Comparison of ENCODE assay signal across 13 cellular contexts in the genomic region with DNA sequence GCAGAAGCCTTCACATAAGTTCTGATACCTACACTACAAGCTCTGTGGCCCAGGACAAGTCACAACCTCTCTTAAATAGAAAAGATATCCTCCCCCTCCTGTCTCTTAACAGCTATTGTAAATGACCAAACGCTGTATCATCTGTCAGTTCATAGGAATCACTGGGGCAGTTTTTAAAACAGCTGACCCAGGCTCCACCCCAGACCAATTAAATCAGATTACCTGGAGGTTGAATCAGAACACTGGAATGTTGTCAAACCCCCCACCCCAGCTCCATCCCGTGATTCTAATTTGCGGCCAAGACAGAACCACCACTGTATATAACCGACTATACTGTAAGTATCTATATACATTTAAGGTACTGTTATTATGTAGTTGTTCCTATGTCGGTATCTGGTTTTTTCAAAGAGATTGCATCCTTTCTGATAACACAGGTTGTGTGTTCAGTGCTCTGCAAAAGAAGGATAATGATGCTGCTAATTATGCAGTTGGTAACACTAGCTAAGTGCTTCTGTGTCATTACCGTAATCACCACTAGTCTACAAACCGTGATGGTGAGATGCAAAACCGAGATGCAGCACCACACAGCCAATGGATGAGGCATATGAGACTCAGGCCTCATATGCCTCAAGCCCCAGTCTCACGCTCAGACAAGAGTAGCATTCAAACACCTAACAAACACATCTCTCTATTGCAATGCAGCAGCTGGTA. TPM values are rescaled to one million over a fixed set of nuclear protein-coding genes. Genes with fewer than 3 reads are reported as not detected.
DNase-seq lines count a peak whose midpoint lies in the region; ATAC-seq, FAIRE-seq and TF ChIP-seq lines count a peak whose summit lies in the region.
"Had no signal": no experiment of that assay in that cellular context is flagged by ENCODE, and none has a peak within 500 bp of the region (broad histone marks: within the 10 kb centered on the region; RNA-seq: fewer than 3 reads in every experiment).

No MANE protein-coding gene starts in this region.

- H2AFZ ChIP-seq in PC-9 (no peak overlapping the region), hepatocyte (no peak overlapping the region), smooth muscle cell (ENCODE audit: low read depth) (no peak overlapping the region)

- H4K20me1 ChIP-seq in PC-9 (ENCODE audit: insufficient read depth) (peaks cover 56% of the 10 kb centered on the region), hepatocyte (ENCODE audit: insufficient read depth, poor library complexity, severe bottlenecking) (peaks cover 6% of the 10 kb centered on the region), smooth muscle cell (ENCODE audit: low read depth) (peaks cover 12% of the 10 kb centered on the region)

- no peaks in the 10 kb centered on the region for H3K4me1 Mint-ChIP-seq in naive thymus-derived CD4-positive, alpha-beta T cell
- H3K4me1 Mint-ChIP-seq in CD4-positive, alpha-beta memory T cell = no peaks in the 10 kb centered on the region

- POLR2A ChIA-PET in PC-9 (lab: Charles Lee; ENCODE audit: unreplicated experiment) = interaction anchor here (0.6 to 0.9 kb wide), 5 partner anchors 17 to 551 kb away, joined by 3 to 7 read pairs (median 3); no protein-coding TSS in a partner anchor
- POLR2A ChIA-PET in naive thymus-derived CD4-positive, alpha-beta T cell (lab: Charles Lee) = no interaction called here
- POLR2A ChIA-PET in CD4-positive, alpha-beta memory T cell (lab: Charles Lee; ENCODE audit: partially characterized antibody) = no interaction called here

- H3K27ac Mint-ChIP-seq in naive thymus-derived CD4-positive, alpha-beta T cell = no peak overlapping the region
- H3K27ac Mint-ChIP-seq in CD4-positive, alpha-beta memory T cell = no peak overlapping the region
- H3K27ac Mint-ChIP-seq: activated CD8-positive, alpha-beta T cell treated with anti-CD3 and anti-CD28 coated beads, Interleukin-2, amount 10 ng/mL, durations not matched to agents 7 days and 5 days had no signal

- H3F3A ChIP-seq in PC-9 (ENCODE audit: insufficient read depth, low read depth) (peaks cover 51% of the 10 kb centered on the region), smooth muscle cell (ENCODE audit: low read depth) (peaks cover 24% of the 10 kb centered on the region)

- TF ChIP-seq CTCF in PC-9 (conservative IDR thresholded peaks at IDR 0.05) = peak; percentile 62
- TF ChIP-seq CTCF in hepatocyte (IDR thresholded peaks at IDR 0.05; ENCODE audit: poor library complexity) = no peak
- TF ChIP-seq CTCF in smooth muscle cell (IDR thresholded peaks at IDR 0.05; ENCODE audit: borderline replicate concordance, insufficient read depth, poor library complexity, severe bottlenecking) = peak; percentile 21

- H3K79me2 ChIP-seq in PC-9 (ENCODE audit: low read depth) (peaks cover 94% of the 10 kb centered on the region), hepatocyte (peaks cover 96% of the 10 kb centered on the region), smooth muscle cell (ENCODE audit: low read depth) (peaks cover 78% of the 10 kb centered on the region)

- H3K9me2 ChIP-seq in PC-9 (ENCODE audit: insufficient read depth) (no peaks in the 10 kb centered on the region), hepatocyte (replicated peaks; ENCODE audit: insufficient read depth) (no peaks in the 10 kb centered on the region)

- H3K27me3 ChIP-seq in PC-9 (ENCODE audit: insufficient read depth, low read depth) = no peaks in the 10 kb centered on the region
- H3K27me3 ChIP-seq in hepatocyte = no peaks in the 10 kb centered on the region
- no peaks in the 10 kb centered on the region for H3K27me3 ChIP-seq in smooth muscle cell (ENCODE audit: low read depth)
- no peaks in the 10 kb centered on the region for H3K27me3 ChIP-seq in naive thymus-derived CD4-positive, alpha-beta T cell (ENCODE audit: control insufficient read depth in 2 of 2, insufficient read depth in 2 of 2, low read length in 2 of 2)
- no peaks in the 10 kb centered on the region for H3K27me3 ChIP-seq in CD4-positive, alpha-beta memory T cell (ENCODE audit: insufficient read depth, low read length)
- H3K27me3 ChIP-seq: testis had no signal

- no peak for ATAC-seq in naive thymus-derived CD4-positive, alpha-beta T cell
- ATAC-seq: activated CD8-positive, alpha-beta T cell treated with anti-CD3 and anti-CD28 coated beads, Interleukin-2, amount 10 ng/mL, durations not matched to agents 7 days and 5 days had no signal

- CTCF ChIA-PET in PC-9 (lab: Charles Lee) = no interaction called here
- CTCF ChIA-PET in naive thymus-derived CD4-positive, alpha-beta T cell (lab: Charles Lee) = no interaction called here
- CTCF ChIA-PET in CD4-positive, alpha-beta memory T cell (lab: Charles Lee; ENCODE audit: partially characterized antibody) = no interaction called here

- H3K4me1 ChIP-seq in PC-9 (replicated peaks; ENCODE audit: insufficient read depth) (peaks cover 84% of the 10 kb centered on the region), hepatocyte (ENCODE audit: insufficient read depth) (peaks cover 53% of the 10 kb centered on the region), smooth muscle cell (ENCODE audit: low read depth) (peaks cover 46% of the 10 kb centered on the region)
- H3K4me1 ChIP-seq in naive thymus-derived CD4-positive, alpha-beta T cell (ENCODE audit: control insufficient read depth in 2 of 2, insufficient read depth in 2 of 2, low read length in 2 of 2) = no peaks in the 10 kb centered on the region
- H3K4me1 ChIP-seq in CD4-positive, alpha-beta memory T cell (ENCODE audit: insufficient read depth, low read length) = no peaks in the 10 kb centered on the region

- H3K9ac ChIP-seq in smooth muscle cell (ENCODE audit: low read depth) = no peak overlapping the region

- H3K36me3 Mint-ChIP-seq in naive thymus-derived CD4-positive, alpha-beta T cell = peaks cover 0 to 5% (median 0%) of the 10 kb centered on the region in 5 donors
- H3K36me3 Mint-ChIP-seq in CD4-positive, alpha-beta memory T cell = no peaks in the 10 kb centered on the region

- H3K4me2 ChIP-seq in PC-9 (peak overlapping the region; percentile 55), hepatocyte (peak overlapping the region; percentile 91), smooth muscle cell (peak overlapping the region; percentile 98)

- FAIRE-seq in GM12892 (lab: Jason Lieb, UNC) = no peak
- FAIRE-seq: frontal cortex had no signal

- intact Hi-C loops in PC-9 (cut with micrococcal nuclease; ENCODE audit: unreplicated experiment) = loop anchor here (1.0 to 5.0 kb wide), 6 partner anchors 42 to 284 kb away; no protein-coding TSS in a partner anchor
- intact Hi-C loops in naive thymus-derived CD4-positive, alpha-beta T cell (cut with micrococcal nuclease) = no loop called here
- intact Hi-C loops in CD4-positive, alpha-beta memory T cell (cut with micrococcal nuclease) = no loop called here

- H3K9me3 Mint-ChIP-seq in naive thymus-derived CD4-positive, alpha-beta T cell = peaks cover 0 to 10% (median 0%) of the 10 kb centered on the region in 11 donors
- peaks cover 0 to 4% (median 0%) of the 10 kb centered on the region in 8 donors for H3K9me3 Mint-ChIP-seq in CD4-positive, alpha-beta memory T cell

- H3K4me3 Mint-ChIP-seq in naive thymus-derived CD4-positive, alpha-beta T cell = no peak overlapping the region
- no peak overlapping the region for H3K4me3 Mint-ChIP-seq in CD4-positive, alpha-beta memory T cell
- H3K4me3 Mint-ChIP-seq: activated CD8-positive, alpha-beta T cell treated with anti-CD3 and anti-CD28 coated beads, Interleukin-2, amount 10 ng/mL, durations not matched to agents 7 days and 5 days had no signal

- H3K27ac ChIP-seq in PC-9 (peak overlapping the region; percentile 52), hepatocyte (peak overlapping the region; percentile 80), smooth muscle cell (ENCODE audit: low read depth) (peak overlapping the region; percentile 95)
- no peak overlapping the region for H3K27ac ChIP-seq in naive thymus-derived CD4-positive, alpha-beta T cell (ENCODE audit: low read depth, low read length)
- no peak overlapping the region for H3K27ac ChIP-seq in CD4-positive, alpha-beta memory T cell (ENCODE audit: low read depth, low read length)
- H3K27ac ChIP-seq: testis had no signal

- H3K36me3 ChIP-seq in PC-9 (ENCODE audit: low read depth) (peaks cover 11% of the 10 kb centered on the region), hepatocyte (replicated peaks; ENCODE audit: insufficient read depth, low read depth) (no peaks in the 10 kb centered on the region), smooth muscle cell (ENCODE audit: low read depth) (peaks cover 6% of the 10 kb centered on the region)
- H3K36me3 ChIP-seq in naive thymus-derived CD4-positive, alpha-beta T cell (ENCODE audit: control insufficient read depth in 2 of 3, insufficient read depth in 3 of 3, low read length in 3 of 3) = no peaks in the 10 kb centered on the region
- H3K36me3 ChIP-seq in CD4-positive, alpha-beta memory T cell (ENCODE audit: insufficient read depth, low read length) = no peaks in the 10 kb centered on the region

- H3K4me3 ChIP-seq in PC-9 (no peak overlapping the region), hepatocyte (no peak overlapping the region), smooth muscle cell (no peak overlapping the region)
- no peak overlapping the region for H3K4me3 ChIP-seq in naive thymus-derived CD4-positive, alpha-beta T cell (ENCODE audit: low read length)
- H3K4me3 ChIP-seq in CD4-positive, alpha-beta memory T cell (ENCODE audit: low read length in 2 of 2) = no peak overlapping the region
- H3K4me3 ChIP-seq: testis had no signal

- peaks cover 6 to 14% (median 9%) of the 10 kb centered on the region in 5 donors for H3K27me3 Mint-ChIP-seq in naive thymus-derived CD4-positive, alpha-beta T cell
- H3K27me3 Mint-ChIP-seq in CD4-positive, alpha-beta memory T cell = peaks cover 0 to 5% of the 10 kb centered on the region in 2 donors

- 38% methylated on average over 9 of the region's 9 CpGs for WGBS in hepatocyte (ENCODE audit: low lambda C conversion rate, missing lambda C conversion rate)
- WGBS in smooth muscle cell (ENCODE audit: low lambda C conversion rate) = 36% methylated on average over 9 of the region's 9 CpGs

- DNase-seq in DMS53 (lab: John Stamatoyannopoulos, UW) (peak; percentile 18), DMS53 treated with DMSO at 0.1 percent for 48 hours (lab: John Stamatoyannopoulos, UW; ENCODE audit: unreplicated experiment) (no peak), PC-9 (peak; percentile 76 to 89), hepatocyte (ENCODE audit: low spot score) (peak; percentile 67), smooth muscle cell (lab: John Stamatoyannopoulos, UW; ENCODE audit: unreplicated experiment) (no peak), GM12892 (ENCODE audit: insufficient read length) (no peak)
- no peak for DNase-seq in naive thymus-derived CD4-positive, alpha-beta T cell
- DNase-seq in CD4-positive, alpha-beta memory T cell = no peak
- DNase-seq: activated CD8-positive, alpha-beta T cell treated with anti-CD3 and anti-CD28 coated beads, Interleukin-2, amount 10 ng/mL, durations not matched to agents 7 days and 5 days; central memory CD4-positive, alpha-beta T cell; NCI-H1092 treated with DMSO at 0.1 percent for 48 hours; testis had no signal

- H3K9me3 ChIP-seq in PC-9 (ENCODE audit: insufficient read depth, low read depth) (peaks cover 4% of the 10 kb centered on the region; the same call in 1 of the 2 replicates), hepatocyte (ENCODE audit: low read depth) (no peaks in the 10 kb centered on the region), smooth muscle cell (replicated peaks; ENCODE audit: low read depth) (no peaks in the 10 kb centered on the region)
- no peaks in the 10 kb centered on the region for H3K9me3 ChIP-seq in naive thymus-derived CD4-positive, alpha-beta T cell (ENCODE audit: control insufficient read depth in 2 of 3, low read length in 3 of 3)
- H3K9me3 ChIP-seq in CD4-positive, alpha-beta memory T cell (ENCODE audit: control insufficient read depth in 1 of 2, low read length in 2 of 2) = no peaks in the 10 kb centered on the region
- H3K9me3 ChIP-seq: testis had no signal

- no peak for TF ChIP-seq POLR2A in GM12892 (IDR thresholded peaks at IDR 0.05; ENCODE audit: low read depth, low read length)

- no TSS peak for BruUV-seq in PC-9 (replicated peaks; lab: Mats Ljungman, UMichigan)

RNA-seq across cellular contexts. Expression of a gene that starts 47.4 kb away (rescaled TPM):
- total RNA-seq in PC-9 (2021) = 111 and 143 TPM in 2 replicates
- total RNA-seq in hepatocyte = 64.5 and 73.3 TPM in 2 replicates
- 30.0 and 30.7 TPM in 2 replicates for polyA plus RNA-seq in hepatocyte
- 46.6 and 50.5 TPM in 2 replicates for total RNA-seq in smooth muscle cell
- polyA plus RNA-seq in smooth muscle cell = 27.5 and 32.6 TPM in 2 replicates
- 10 to 100 TPM in 1 of 5 experiments, 1 to 10 TPM in 3, under 1 TPM in 1; 0.85 to 38.3 (median 2.6) TPM for total RNA-seq in naive thymus-derived CD4-positive, alpha-beta T cell
- polyA plus RNA-seq in naive thymus-derived CD4-positive, alpha-beta T cell = not detected
- total RNA-seq in CD4-positive, alpha-beta memory T cell = 1 to 10 TPM; 1.3 to 3.2 TPM
- polyA plus RNA-seq in CD4-positive, alpha-beta memory T cell = under 1 TPM in 1 of 2 donors, not detected in 1; 0.11 TPM
- 2.6 TPM for polyA plus RNA-seq in GM12892 (2012; ENCODE audit: missing spikeins)
- total RNA-seq: activated CD8-positive, alpha-beta T cell treated with anti-CD3 and anti-CD28 coated beads, Interleukin-2, amount 10 ng/mL, durations not matched to agents 7 days and 5 days had no signal

Comparison
In these comparisons a context has a peak if more than half of its experiments do, and no peak if none do; other contexts are left out.
1. DNase-seq: peak in DMS53 (single experiment), PC-9 (2 of 2) and hepatocyte (single experiment); none in DMS53 treated with DMSO at 0.1 percent for 48 hours (single experiment), smooth muscle cell (single experiment), naive thymus-derived CD4-positive, alpha-beta T cell (0 of 9), CD4-positive, alpha-beta memory T cell (0 of 5) and GM12892 (single experiment).
2. H3K27ac ChIP-seq: peak in PC-9 (single experiment), hepatocyte (single experiment) and smooth muscle cell (single experiment); none in naive thymus-derived CD4-positive, alpha-beta T cell (single experiment) and CD4-positive, alpha-beta memory T cell (single experiment).
3. Peak in every context shown above with its lines, with median percentiles within 50 percentile points of each other: H3K4me2 ChIP-seq.